In the genomic region with DNA sequence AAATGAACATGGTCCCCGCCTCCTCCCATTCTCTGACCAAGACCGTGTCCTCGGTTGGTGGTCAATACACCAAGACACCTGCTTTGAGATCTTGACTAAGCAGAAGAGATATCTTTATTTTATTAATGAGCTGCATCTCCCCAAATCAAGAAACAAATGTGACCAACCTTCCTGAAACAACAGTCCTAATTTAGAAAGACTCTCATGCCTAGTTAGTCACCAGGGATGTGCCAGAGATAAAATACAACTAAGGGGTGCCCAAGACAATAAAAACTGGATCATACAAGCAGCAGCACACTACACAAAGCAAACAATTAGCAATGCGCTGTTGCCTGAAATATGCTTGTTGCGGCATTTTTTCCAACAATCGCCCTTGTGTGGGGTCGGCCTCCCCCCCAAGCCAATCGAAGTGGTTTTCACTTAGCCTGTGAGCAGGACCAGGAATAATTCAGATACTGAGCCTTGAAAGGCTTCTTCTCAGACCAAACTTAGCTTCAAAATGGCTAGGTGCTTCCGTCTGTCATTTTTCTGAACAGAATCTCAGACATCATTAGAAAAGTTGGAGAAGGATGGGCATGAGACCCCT, we compare ENCODE assay signal across 10 cellular contexts. TPM values are rescaled to one million over a fixed set of nuclear protein-coding genes. Genes with fewer than 3 reads are reported as not detected.
DNase-seq lines count a peak whose midpoint lies in the region; ATAC-seq and TF ChIP-seq lines count a peak whose summit lies in the region.
"Had no signal": no experiment of that assay in that cellular context is flagged by ENCODE, and none has a peak within 500 bp of the region (broad histone marks: within the 10 kb centered on the region; RNA-seq: fewer than 3 reads in every experiment).

No MANE protein-coding gene starts in this region.

- H3K23ac ChIP-seq in IMR-90 (ENCODE audit: low read depth, low read length), result no peak overlapping the region

- no peak overlapping the region for H3K56ac ChIP-seq in IMR-90 (ENCODE audit: extremely low read depth, insufficient read depth, low read length)

- H3K9me3 ChIP-seq in IMR-90 (ENCODE audit: control insufficient read depth, insufficient read depth, low read length), result no peaks in the 10 kb centered on the region
- H3K9me3 ChIP-seq: BLaER1 treated with 17β-estradiol and CSF1 and Interleukin-3, amounts not matched to agents 10 nM and 100 nM had no signal

- H3K4ac ChIP-seq in IMR-90 (ENCODE audit: low read depth, low read length), result no peak overlapping the region

- H2BK5ac ChIP-seq in IMR-90 (ENCODE audit: low read depth, low read length, poor library complexity, severe bottlenecking), result no peak overlapping the region

- H4K5ac ChIP-seq in IMR-90 (ENCODE audit: low read depth, low read length), result no peak overlapping the region

- peaks cover 8% of the 10 kb centered on the region for H3K4me1 ChIP-seq in IMR-90 (ENCODE audit: control insufficient read depth, insufficient read depth, low read length)

- no peak overlapping the region for H3K9ac ChIP-seq in IMR-90 (ENCODE audit: low read depth, low read length)

- H2BK120ac ChIP-seq in IMR-90 (ENCODE audit: low read depth, low read length), result no peak overlapping the region

- in situ Hi-C loops in IMR-90 (cut with MboI; ENCODE audit: low sequenced_read_pairs), result no loop called here

- no peak overlapping the region for H3K4me3 ChIP-seq in IMR-90 (ENCODE audit: insufficient read depth, low read depth, low read length)

- dilution Hi-C loops in IMR-90 (cut with HindIII; ENCODE audit: low sequenced_read_pairs, unreplicated experiment), result no loop called here

- ATAC-seq in IMR-90 (ENCODE audit: low read depth) (no peak), GM21526 (IDR thresholded peaks at IDR 0.05; ENCODE audit: low FRiP score, unreplicated experiment) (no peak)

- H3K18ac ChIP-seq in IMR-90 (ENCODE audit: low read depth, low read length), result no peak overlapping the region

- peaks cover 16% of the 10 kb centered on the region for H3K9me1 ChIP-seq in IMR-90 (ENCODE audit: insufficient read depth, low read length)

- H4K91ac ChIP-seq in IMR-90 (ENCODE audit: insufficient read depth, low read depth, low read length), result no peak overlapping the region

- H3K36me3 ChIP-seq in IMR-90 (ENCODE audit: control insufficient read depth, insufficient read depth, low read length), result peaks cover 2% of the 10 kb centered on the region

- no peaks in the 10 kb centered on the region for H3K27me3 ChIP-seq in IMR-90 (ENCODE audit: control insufficient read depth, insufficient read depth, low read length)
- H3K27me3 ChIP-seq: BLaER1 treated with 17β-estradiol and CSF1 and Interleukin-3, amounts not matched to agents 10 nM and 100 nM had no signal

- H3K27me3 Mint-ChIP-seq in activated CD4-positive, alpha-beta T cell treated with anti-CD3 and anti-CD28 coated beads, Interleukin-2, amount 10 ng/mL, durations not matched to agents 24 days and 14 days, result peaks cover 22% of the 10 kb centered on the region
- H3K27me3 Mint-ChIP-seq in chondrocyte (ENCODE audit: low read depth) (no peaks in the 10 kb centered on the region), osteocyte (ENCODE audit: unreplicated experiment) (no peaks in the 10 kb centered on the region)

- no peak overlapping the region for H2AK9ac ChIP-seq in IMR-90 (replicated peaks; ENCODE audit: low read depth, low read length, poor library complexity)

- peak overlapping the region; percentile 98 for H2AFZ ChIP-seq in IMR-90 (replicated peaks; ENCODE audit: low read length, poor library complexity)

- H3K4me1 Mint-ChIP-seq in activated CD4-positive, alpha-beta T cell treated with anti-CD3 and anti-CD28 coated beads, Interleukin-2, amount 10 ng/mL, durations not matched to agents 24 days and 14 days, result peaks cover 22% of the 10 kb centered on the region
- H3K4me1 Mint-ChIP-seq in chondrocyte (ENCODE audit: low read depth), result peaks cover 32% of the 10 kb centered on the region
- H3K4me1 Mint-ChIP-seq in osteocyte (ENCODE audit: unreplicated experiment), result peaks cover 30% of the 10 kb centered on the region

- peak overlapping the region; percentile 18 for H3K4me3 Mint-ChIP-seq in activated CD4-positive, alpha-beta T cell treated with anti-CD3 and anti-CD28 coated beads, Interleukin-2, amount 10 ng/mL, durations not matched to agents 24 days and 14 days
- H3K4me3 Mint-ChIP-seq in chondrocyte (ENCODE audit: unreplicated experiment) (no peak overlapping the region), osteocyte (ENCODE audit: unreplicated experiment) (peak overlapping the region; percentile 85)

- TF ChIP-seq POLR2A in IMR-90 (IDR thresholded peaks at IDR 0.05; ENCODE audit: low read depth, low read length), result no peak

- peaks cover 2 to 10% of the 10 kb centered on the region in 2 experiments; a peak in 3 of 4 replicates for H3K79me1 ChIP-seq in IMR-90 (ENCODE audit: low read depth in 1 of 2, low read length in 2 of 2)

- WGBS in IMR-90 (ENCODE audit: extremely low coverage in 2 of 2, insufficient read length in 1 of 2), 2 experiments, result 94% methylated on average over 2 of the region's 9 CpGs; no CpG with 5 or more reads in 1 of the 2 experiments

- intact Hi-C loops in activated CD4-positive, alpha-beta T cell treated with anti-CD3 and anti-CD28 coated beads, Interleukin-2, amount 10 ng/mL, durations not matched to agents 24 days and 14 days (cut with micrococcal nuclease), result loop anchor here (2.0 to 10.0 kb wide), 2 partner anchors 15 to 217 kb away; no protein-coding TSS in a partner anchor
- intact Hi-C loops in IMR-90 (cut with micrococcal nuclease), result no loop called here

- H3K4me2 ChIP-seq in IMR-90 (ENCODE audit: low read depth, low read length), result no peak overlapping the region

- no peak overlapping the region for H3K14ac ChIP-seq in IMR-90 (replicated peaks; ENCODE audit: low read depth, low read length)

- H3K9me3 Mint-ChIP-seq in activated CD4-positive, alpha-beta T cell treated with anti-CD3 and anti-CD28 coated beads, Interleukin-2, amount 10 ng/mL, durations not matched to agents 24 days and 14 days, result no peaks in the 10 kb centered on the region
- H3K9me3 Mint-ChIP-seq in chondrocyte (ENCODE audit: low read depth) (peaks cover 1% of the 10 kb centered on the region), osteocyte (ENCODE audit: unreplicated experiment) (no peaks in the 10 kb centered on the region)

- TF ChIP-seq CTCF in IMR-90 (conservative IDR thresholded peaks at IDR 0.05; ENCODE audit: low read depth, low read length) (no peak), chondrocyte (IDR thresholded peaks at IDR 0.05) (no peak), osteocyte (IDR thresholded peaks at IDR 0.05) (no peak)

- H2BK15ac ChIP-seq in IMR-90 (ENCODE audit: low read depth, low read length), result 0 out of 3 replicates have a peak overlapping the region, but pooled peaks have one; percentile 6

- H4K20me1 ChIP-seq in IMR-90 (ENCODE audit: insufficient read depth, low read length), result peaks cover 8% of the 10 kb centered on the region; the same call in 1 of the 2 replicates

- H3K27ac ChIP-seq in IMR-90 (ENCODE audit: insufficient read depth, low read length), result no peak overlapping the region

- no peak overlapping the region for H2BK20ac ChIP-seq in IMR-90 (ENCODE audit: low read depth, low read length)

- POLR2A ChIA-PET in IMR-90 (lab: Charles Lee; ENCODE audit: unreplicated experiment), result no interaction called here

- H2AK5ac ChIP-seq in IMR-90 (ENCODE audit: low read depth, low read length), result no peak overlapping the region; the same call in none of the 2 replicates

- DNase-seq in activated CD4-positive, alpha-beta T cell treated with anti-CD3 and anti-CD28 coated beads, Interleukin-2, amount 10 ng/mL, durations not matched to agents 24 days and 14 days, result no peak
- DNase-seq in activated CD4-positive, alpha-beta T cell treated with anti-CD3 and anti-CD28 coated beads for 4 hours, result no peak
- DNase-seq in IMR-90 (no peak), chondrocyte (ENCODE audit: low spot score) (no peak), osteocyte (ENCODE audit: extremely low spot score, unreplicated experiment) (no peak), RKO (ENCODE audit: low spot score) (no peak), NK-92 (lab: John Stamatoyannopoulos, UW; ENCODE audit: unreplicated experiment) (no peak)
- DNase-seq: NCI-H446 treated with DMSO at 0.1 percent for 48 hours had no signal

- no TSS peak for BruUV-seq in IMR-90 (replicated peaks; lab: Mats Ljungman, UMichigan)

- TF ChIP-seq RAD21 in IMR-90 (IDR thresholded peaks at IDR 0.05; ENCODE audit: low read length), result no peak

- peak overlapping the region; percentile 62 to 95; a peak in 2 of 4 replicates for H4K8ac ChIP-seq in IMR-90 (ENCODE audit: low read depth in 2 of 2, low read length in 2 of 2)

- peaks cover 16% of the 10 kb centered on the region for H3K36me3 Mint-ChIP-seq in activated CD4-positive, alpha-beta T cell treated with anti-CD3 and anti-CD28 coated beads, Interleukin-2, amount 10 ng/mL, durations not matched to agents 24 days and 14 days (ENCODE audit: low read depth)
- H3K36me3 Mint-ChIP-seq in chondrocyte (ENCODE audit: low read depth), result peaks cover 2% of the 10 kb centered on the region
- no peaks in the 10 kb centered on the region for H3K36me3 Mint-ChIP-seq in osteocyte (ENCODE audit: unreplicated experiment)

- CTCF ChIA-PET in IMR-90 (lab: Yijun Ruan, JAX), result no interaction called here

- no peak overlapping the region for H3K27ac Mint-ChIP-seq in activated CD4-positive, alpha-beta T cell treated with anti-CD3 and anti-CD28 coated beads, Interleukin-2, amount 10 ng/mL, durations not matched to agents 24 days and 14 days
- H3K27ac Mint-ChIP-seq in chondrocyte (ENCODE audit: unreplicated experiment), result peak overlapping the region; percentile 23
- H3K27ac Mint-ChIP-seq in osteocyte (ENCODE audit: unreplicated experiment), result peak overlapping the region; percentile 31

RNA-seq across cellular contexts. Expression of a gene that starts 1.3 kb away (rescaled TPM):
- 247 and 255 TPM in 2 replicates for total RNA-seq in activated CD4-positive, alpha-beta T cell treated with anti-CD3 and anti-CD28 coated beads, Interleukin-2, amount 10 ng/mL, durations not matched to agents 24 days and 14 days
- total RNA-seq in IMR-90 (2012; rRNA removed) (93.0 and 194 TPM in 2 replicates), chondrocyte (111 to 156 TPM (median 152 TPM) in 3 replicates), osteocyte (238 and 255 TPM in 2 replicates)
- polyA plus RNA-seq in IMR-90 (2012; rRNA removed), result 179 and 273 TPM in 2 replicates
- polyA plus RNA-seq in IMR-90 (2012; cell fraction: cytosol; rRNA removed), result 28.5 and 67.8 TPM in 2 replicates
- 11.0 and 55.5 TPM in 2 replicates for polyA plus RNA-seq in IMR-90 (2012; cell fraction: nucleus; rRNA removed; ENCODE audit: low replicate concordance)

RNA-seq across cellular contexts. Expression of a gene that starts 32.1 kb away (rescaled TPM):
- 6.6 and 6.8 TPM in 2 replicates for total RNA-seq in activated CD4-positive, alpha-beta T cell treated with anti-CD3 and anti-CD28 coated beads, Interleukin-2, amount 10 ng/mL, durations not matched to agents 24 days and 14 days
- total RNA-seq in IMR-90 (2012; rRNA removed) (8.3 and 9.0 TPM in 2 replicates), chondrocyte (13.4 to 15.1 TPM (median 14.5 TPM) in 3 replicates), osteocyte (11.0 and 11.6 TPM in 2 replicates)
- polyA plus RNA-seq in IMR-90 (2012; rRNA removed), result 12.0 and 12.9 TPM in 2 replicates
- polyA plus RNA-seq in IMR-90 (2012; cell fraction: cytosol; rRNA removed), result 7.6 and 16.9 TPM in 2 replicates
- polyA plus RNA-seq in IMR-90 (2012; cell fraction: nucleus; rRNA removed; ENCODE audit: low replicate concordance), result 33.3 and 47.8 TPM in 2 replicates

RNA-seq across cellular contexts. Expression of a gene that starts 48.3 kb away (rescaled TPM):
- total RNA-seq in activated CD4-positive, alpha-beta T cell treated with anti-CD3 and anti-CD28 coated beads, Interleukin-2, amount 10 ng/mL, durations not matched to agents 24 days and 14 days, result 12.0 and 13.9 TPM in 2 replicates
- total RNA-seq in IMR-90 (2012; rRNA removed), result 3.9 and 5.0 TPM in 2 replicates
- polyA plus RNA-seq in IMR-90 (2012; rRNA removed), result 2.2 and 2.4 TPM in 2 replicates
- 0.52 and 0.65 TPM in 2 replicates for polyA plus RNA-seq in IMR-90 (2012; cell fraction: cytosol; rRNA removed)
- polyA plus RNA-seq in IMR-90 (2012; cell fraction: nucleus; rRNA removed; ENCODE audit: low replicate concordance), result 0.39 and 0.96 TPM in 2 replicates
- total RNA-seq in chondrocyte, result 0.80 to 2.9 TPM (median 1.2 TPM) in 3 replicates
- total RNA-seq in osteocyte, result 1.3 and 1.9 TPM in 2 replicates
